8 cellular contexts compared by ENCODE assay signal in the genomic region with DNA sequence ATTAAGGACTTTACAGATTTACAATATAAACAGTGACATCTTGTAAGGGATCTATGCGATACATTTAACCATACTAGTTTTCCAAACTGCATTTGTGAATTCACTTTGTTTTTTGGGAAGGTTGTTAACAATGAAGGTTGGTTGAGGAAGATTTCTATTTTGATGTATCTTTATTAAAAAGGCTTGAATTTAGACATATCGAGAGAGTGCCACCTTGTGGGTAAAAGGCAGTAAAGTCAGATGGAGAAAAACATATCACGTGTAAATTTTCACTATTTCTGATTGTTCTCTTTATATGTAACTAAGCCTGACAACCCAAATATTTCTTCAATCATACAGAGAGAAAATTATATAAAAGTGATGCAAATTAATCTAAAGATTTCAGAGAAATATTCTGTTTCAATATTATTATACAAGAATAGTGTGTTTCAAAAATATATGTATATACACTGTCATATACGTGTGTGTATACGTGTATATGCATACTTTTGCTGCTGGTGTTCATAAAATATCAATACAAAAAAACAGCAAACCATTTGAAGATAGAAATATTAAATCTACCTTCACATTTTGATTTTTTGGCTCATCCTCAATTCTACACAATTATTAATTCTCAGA.
DNase-seq lines count a peak whose midpoint lies in the region; ATAC-seq, FAIRE-seq and TF ChIP-seq lines count a peak whose summit lies in the region.

No MANE protein-coding gene starts in this region.

- H3K4me2 ChIP-seq in OCI-LY7 (ENCODE audit: low read length): no peak overlapping the region

- no peaks in the 10 kb centered on the region for H3K4me1 ChIP-seq in heart left ventricle
- no peaks in the 10 kb centered on the region for H3K4me1 ChIP-seq in right cardiac atrium (ENCODE audit: control insufficient read depth, insufficient read depth, low read length)
- H3K4me1 ChIP-seq in OCI-LY7 (ENCODE audit: insufficient read depth, low read length, poor library complexity, severe bottlenecking): no peaks in the 10 kb centered on the region

- ATAC-seq in heart left ventricle (no peak), right cardiac atrium (no peak), GM18858 (IDR thresholded peaks at IDR 0.05; ENCODE audit: unreplicated experiment) (no peak)

- no peaks in the 10 kb centered on the region for H4K20me1 ChIP-seq in OCI-LY7 (ENCODE audit: insufficient read depth, low read length)

- BruUV-seq in OCI-LY7 (replicated peaks; lab: Mats Ljungman, UMichigan): no TSS peak

- H3K79me2 ChIP-seq in OCI-LY7 (ENCODE audit: insufficient read depth, low read depth, low read length): no peaks in the 10 kb centered on the region

- FAIRE-seq in frontal cortex (lab: Jason Lieb, UNC) (peak; percentile 81), urothelium cell line (lab: Jason Lieb, UNC) (no peak)

- 51 to 57% (median 52%) methylated on average over 5 of the region's 5 CpGs for WGBS in heart left ventricle, 4 donors
- WGBS in right cardiac atrium: 50% methylated on average over 5 of the region's 5 CpGs

- CTCF ChIA-PET in OCI-LY7 (lab: Charles Lee; ENCODE audit: unreplicated experiment): no interaction called here

- no peak for TF ChIP-seq POLR2A in heart left ventricle (IDR thresholded peaks at IDR 0.05)

- H3K27ac ChIP-seq in heart left ventricle (no peak overlapping the region), right cardiac atrium (ENCODE audit: low read length) (no peak overlapping the region), OCI-LY7 (ENCODE audit: low read depth, low read length, poor library complexity, severe bottlenecking) (no peak overlapping the region)

- peak in 11 of 12 donors; percentile 16 to 59 (median 35) for TF ChIP-seq CTCF in heart left ventricle (IDR thresholded peaks at IDR 0.05)
- peak; percentile 82 for TF ChIP-seq CTCF in OCI-LY7 (conservative IDR thresholded peaks at IDR 0.05; ENCODE audit: low read length)

- no peaks in the 10 kb centered on the region for H3K27me3 ChIP-seq in heart left ventricle
- H3K27me3 ChIP-seq in right cardiac atrium (ENCODE audit: control insufficient read depth, insufficient read depth): no peaks in the 10 kb centered on the region

- no peaks in the 10 kb centered on the region for H3K36me3 ChIP-seq in heart left ventricle
- H3K36me3 ChIP-seq in OCI-LY7 (ENCODE audit: insufficient read depth, low read length): no peaks in the 10 kb centered on the region

- intact Hi-C loops in heart left ventricle (cut with DNase I): loop anchor here in 8 of 10 donors (2.0 to 10.0 kb wide), 5 partner anchors 99 to 1111 kb away; no protein-coding TSS in a partner anchor
- intact Hi-C loops in right cardiac atrium (cut with DNase I): loop anchor here in 2 of 4 donors (10.0 kb wide), 1 partner anchor 221 kb away; no protein-coding TSS in a partner anchor
- intact Hi-C loops in OCI-LY7 (cut with micrococcal nuclease; ENCODE audit: unreplicated experiment): loop anchor here (1.0 to 5.0 kb wide), 2 partner anchors 226 to 379 kb away; no protein-coding TSS in a partner anchor

- DNase-seq in heart left ventricle: no peak
- DNase-seq in right cardiac atrium: no peak
- DNase-seq in OCI-LY7 (ENCODE audit: low spot score): peak; percentile 14
- DNase-seq in frontal cortex (ENCODE audit: low spot score in 2 of 2): peak in 1 of 2 donors; percentile 4
- peak; percentile 13 for DNase-seq in urothelium cell line (ENCODE audit: low spot score)
- no peak for DNase-seq in NCI-H226
- no peak for DNase-seq in activated T-cell treated with anti-CD3 and anti-CD28 coated beads, Interleukin-2, amount 50 U/mL, for 1 hour

- H3K9me3 ChIP-seq in heart left ventricle (no peaks in the 10 kb centered on the region), right cardiac atrium (ENCODE audit: control insufficient read depth, low read length) (no peaks in the 10 kb centered on the region), OCI-LY7 (ENCODE audit: low read length) (no peaks in the 10 kb centered on the region)

- H3K4me3 ChIP-seq in heart left ventricle (no peak overlapping the region), right cardiac atrium (ENCODE audit: low read length) (no peak overlapping the region), OCI-LY7 (ENCODE audit: low read depth, low read length, poor library complexity, severe bottlenecking) (no peak overlapping the region)

- no peaks in the 10 kb centered on the region for H3K9me2 ChIP-seq in OCI-LY7 (ENCODE audit: insufficient read depth, low read length)

- H2AFZ ChIP-seq in OCI-LY7 (ENCODE audit: low read length): no peak overlapping the region

- POLR2A ChIA-PET in OCI-LY7 (lab: Charles Lee): no interaction called here

Comparison
In these comparisons a context has a peak if more than half of its experiments do, and no peak if none do; other contexts are left out.
1. DNase-seq: peak in OCI-LY7 (single experiment) and urothelium cell line (single experiment); none in heart left ventricle (0 of 5), right cardiac atrium (0 of 3), NCI-H226 (single experiment) and activated T-cell treated with anti-CD3 and anti-CD28 coated beads, Interleukin-2, amount 50 U/mL, for 1 hour (single experiment).